27 cellular contexts compared by ENCODE assay signal in genomic region chr16:88523381-88524159, GRCh38.
"Had no signal": no experiment of that assay in that cellular context is flagged by ENCODE, and none has a peak within 500 bp of the region (broad histone marks: within the 10 kb centered on the region; RNA-seq: fewer than 3 reads in every experiment).

No MANE protein-coding gene starts in this region.

- H3K4me1 ChIP-seq: foreskin keratinocyte, prostate gland had no signal

- H3K27ac Mint-ChIP-seq: activated B cell treated with CpG ODN at 0.5 μM for 24 hours; activated CD8-positive, alpha-beta T cell treated with anti-CD3 and anti-CD28 coated beads for 36 hours; activated T-helper 17 cell treated with anti-CD3 and anti-CD28 coated beads, Interleukin-2, amount 50 U/mL, for 72 hours; endodermal cell; stimulated activated memory B cell treated with anti-CD40 and anti-IgM and Interleukin-4, amounts not matched to agents 10 μg/mL and 1 μg/mL and 100 μg/mL, for 72 hours had no signal

- H3K27ac ChIP-seq: brain microvascular endothelial cell, esophagus muscularis mucosa, foreskin keratinocyte, heart right ventricle, lower lobe of right lung, pancreas, prostate gland, tibial nerve had no signal

- H3K9me3 Mint-ChIP-seq: activated B cell treated with CpG ODN at 0.5 μM for 24 hours; activated CD8-positive, alpha-beta T cell treated with anti-CD3 and anti-CD28 coated beads for 36 hours; activated T-cell treated with anti-CD3 and anti-CD28 coated beads, Interleukin-2, amount 50 U/mL, for 4 hours; activated T-helper 17 cell treated with anti-CD3 and anti-CD28 coated beads, Interleukin-2, amount 50 U/mL, for 72 hours; endodermal cell had no signal

- FAIRE-seq: astrocyte, pancreas had no signal

- H3K27me3 Mint-ChIP-seq: activated B cell treated with CpG ODN at 0.5 μM for 24 hours; activated CD8-positive, alpha-beta T cell treated with anti-CD3 and anti-CD28 coated beads for 36 hours; activated T-helper 17 cell treated with anti-CD3 and anti-CD28 coated beads, Interleukin-2, amount 50 U/mL, for 72 hours; naive thymus-derived CD8-positive, alpha-beta T cell; stimulated activated memory B cell treated with anti-CD40 and anti-IgM and Interleukin-4, amounts not matched to agents 10 μg/mL and 1 μg/mL and 100 μg/mL, for 72 hours had no signal

- H3K9me3 ChIP-seq: esophagus muscularis mucosa, heart right ventricle, lower lobe of right lung, pancreas, prostate gland, tibial nerve had no signal

- ATAC-seq: activated CD8-positive, alpha-beta T cell treated with anti-CD3 and anti-CD28 coated beads for 36 hours; activated T-cell treated with anti-CD3 and anti-CD28 coated beads, Interleukin-2, amount 50 U/mL, for 4 hours; activated T-helper 17 cell treated with anti-CD3 and anti-CD28 coated beads, Interleukin-2, amount 50 U/mL, for 72 hours; foreskin keratinocyte; heart right ventricle; lower lobe of right lung; naive thymus-derived CD8-positive, alpha-beta T cell; pancreas; stimulated activated memory B cell treated with anti-CD40 and anti-IgM and Interleukin-4, amounts not matched to agents 10 μg/mL and 1 μg/mL and 100 μg/mL, for 72 hours had no signal

- H3K4me3 ChIP-seq: esophagus muscularis mucosa, heart right ventricle, lower lobe of right lung, pancreas, prostate gland, smooth muscle cell, tibial nerve had no signal

- H3K4me2 ChIP-seq: smooth muscle cell had no signal

- H3K36me3 ChIP-seq: brain microvascular endothelial cell, esophagus muscularis mucosa, heart right ventricle, lower lobe of right lung, prostate gland, tibial nerve had no signal

- H3K27me3 ChIP-seq: brain microvascular endothelial cell, foreskin keratinocyte, pancreas had no signal

- H3K4me3 Mint-ChIP-seq: activated B cell treated with CpG ODN at 0.5 μM for 24 hours; activated CD8-positive, alpha-beta T cell treated with anti-CD3 and anti-CD28 coated beads for 36 hours; activated T-cell treated with anti-CD3 and anti-CD28 coated beads, Interleukin-2, amount 50 U/mL, for 4 hours; activated T-helper 17 cell treated with anti-CD3 and anti-CD28 coated beads, Interleukin-2, amount 50 U/mL, for 72 hours; endodermal cell; naive thymus-derived CD8-positive, alpha-beta T cell; stimulated activated memory B cell treated with anti-CD40 and anti-IgM and Interleukin-4, amounts not matched to agents 10 μg/mL and 1 μg/mL and 100 μg/mL, for 72 hours had no signal

- H3K4me1 Mint-ChIP-seq: endodermal cell had no signal

- DNase-seq: activated B cell treated with CpG ODN at 0.5 μM for 24 hours; activated CD4-positive, alpha-beta T cell treated with anti-CD3 and anti-CD28 coated beads, Interleukin-2, amount 50 U/mL, for 1 hour; activated CD8-positive, alpha-beta T cell treated with anti-CD3 and anti-CD28 coated beads for 36 hours; activated gamma-delta T cell treated with Interleukin-2 at 50 U/mL for 16 hours; activated naive CD4-positive, alpha-beta T cell treated with anti-CD3 and anti-CD28 coated beads, Interleukin-2, amount 50 U/mL, for 16 hours; activated T-cell treated with anti-CD3 and anti-CD28 coated beads, Interleukin-2, amount 50 U/mL, for 4 hours; amniotic stem cell; brain microvascular endothelial cell; endodermal cell; foreskin keratinocyte; lower lobe of right lung; mesenchymal stem cell; naive thymus-derived CD8-positive, alpha-beta T cell; retina; stimulated activated CD4-positive, alpha-beta T cell treated with anti-CD3 and anti-CD28 coated beads, Interleukin-1b, Interleukin-23, amount 100 ng/mL, for 48 hours; stimulated activated CD4-positive, alpha-beta T cell treated with anti-CD3 and anti-CD28 coated beads, Interleukin-4, amount 100 ng/mL, for 4 hours; stimulated activated CD8-positive, alpha-beta memory T cell treated with anti-CD3 and anti-CD28 coated beads, Interleukin-4, amount 100 ng/mL, for 48 hours; T-helper 2 cell had no signal
